Comparison of ENCODE assay signal across 24 cellular contexts in genomic region chr5:1769017-1769640, GRCh38. TPM values are rescaled to one million over a fixed set of nuclear protein-coding genes. Genes with fewer than 3 reads are reported as not detected.
A peak's percentile ranks its signal among the peaks of the same experiment; 100 is the strongest.
DNase-seq lines count a peak whose midpoint lies in the region; ATAC-seq and TF ChIP-seq lines count a peak whose summit lies in the region.
"Had no signal": no experiment of that assay in that cellular context is flagged by ENCODE, and none has a peak within 500 bp of the region (broad histone marks: within the 10 kb centered on the region; RNA-seq: fewer than 3 reads in every experiment).

No MANE protein-coding gene starts in this region.

- in situ Hi-C loops in ACHN (cut with HindIII; ENCODE audit: low pct_ligation_motif_present, low pct_unique_long_range_greater_than_20kb, low sequenced_read_pairs), result no loop called here

- TF ChIP-seq POLR2A in spleen (IDR thresholded peaks at IDR 0.05), result no peak
- TF ChIP-seq POLR2A in gastroesophageal sphincter (IDR thresholded peaks at IDR 0.05), result no peak

- H3K27me3 ChIP-seq in H7 (ENCODE audit: control insufficient read depth, insufficient read depth, low read length), result no peaks in the 10 kb centered on the region
- H3K27me3 ChIP-seq in lower lobe of right lung (ENCODE audit: low read depth), result peaks cover 39% of the 10 kb centered on the region
- peaks cover 0 to 66% (median 8%) of the 10 kb centered on the region in 7 donors for H3K27me3 ChIP-seq in spleen (replicated peaks in 1 of 7)
- H3K27me3 ChIP-seq in gastroesophageal sphincter, result peaks cover 79% of the 10 kb centered on the region

- intact Hi-C loops in CD14-positive monocyte (cut with micrococcal nuclease), result loop anchor here in 1 of 2 donors (10.0 kb wide), 1 partner anchor 266 kb away; no protein-coding TSS in a partner anchor
- intact Hi-C loops in lower lobe of right lung (cut with DNase I), result no loop called here
- intact Hi-C loops in spleen (cut with DNase I; ENCODE audit: low total_unique reads), result no loop called here

- no peak for TF ChIP-seq CTCF in CD14-positive monocyte (IDR thresholded peaks at IDR 0.05)
- no peak for TF ChIP-seq CTCF in lower lobe of right lung (IDR thresholded peaks at IDR 0.05)
- TF ChIP-seq CTCF in spleen (IDR thresholded peaks at IDR 0.05 in 8 of 11, conservative IDR thresholded peaks at IDR 0.05 in 3 of 11), result no peak
- TF ChIP-seq CTCF in gastroesophageal sphincter (IDR thresholded peaks at IDR 0.05), result no peak

- DNase-seq in CD14-positive monocyte (ENCODE audit: low spot score), result peak; percentile 37
- DNase-seq in H7, result peak; percentile 67
- peak; percentile 36 for DNase-seq in lower lobe of right lung
- DNase-seq in spleen, result peak; percentile 57
- DNase-seq in NCI-H1694 (lab: John Stamatoyannopoulos, UW), result no peak
- DNase-seq in ACHN, result no peak
- DNase-seq: DMS 273 treated with DMSO at 0.1 percent for 48 hours, DMS79, EL, GDM1, H9, KBM-7, MV-4-11, NCI-H1105 treated with DMSO at 0.1 percent for 48 hours, NCI-H146, NCI-H2029 treated with DMSO at 0.1 percent for 48 hours, NCI-H526 treated with DMSO at 0.1 percent for 48 hours, PC-9, SHP77 had no signal

- peak in 1 of 2 donors; percentile 17 for ATAC-seq in lower lobe of right lung
- ATAC-seq in gastroesophageal sphincter, result no peak
- ATAC-seq: GM12878 had no signal

- H3K4me3 ChIP-seq in H7 (ENCODE audit: insufficient read depth, low read depth, low read length) (no peak overlapping the region), lower lobe of right lung (no peak overlapping the region), spleen (no peak overlapping the region), gastroesophageal sphincter (no peak overlapping the region)
- H3K4me3 ChIP-seq: A549, GM12878, PC-9 had no signal

- peaks cover 6 to 20% (median 12%) of the 10 kb centered on the region in 3 donors for H3K27me3 Mint-ChIP-seq in CD14-positive monocyte (ENCODE audit: low read depth in 3 of 3)

- no peak overlapping the region for H3K4me3 Mint-ChIP-seq in CD14-positive monocyte
- H3K4me3 Mint-ChIP-seq: CD8-positive, alpha-beta memory T cell; H9 had no signal

- no peaks in the 10 kb centered on the region for H3K4me1 Mint-ChIP-seq in CD14-positive monocyte
- H3K4me1 Mint-ChIP-seq: CD8-positive, alpha-beta memory T cell had no signal

- WGBS in spleen, 5 donors, result 92 to 95% (median 94%) methylated on average over 20 to 54 of the region's 54 CpGs
- 90% methylated on average over 2 of the region's 54 CpGs; no CpG with 5 or more reads in 1 of the 2 donors for WGBS in gastroesophageal sphincter (ENCODE audit: low coverage in 1 of 2), 2 donors

- H3K27ac Mint-ChIP-seq in CD14-positive monocyte, result no peak overlapping the region
- H3K27ac Mint-ChIP-seq: CD8-positive, alpha-beta memory T cell; H9 had no signal

- H3K9me3 Mint-ChIP-seq in CD14-positive monocyte, result peaks cover 0 to 3% (median 0%) of the 10 kb centered on the region in 7 donors
- H3K9me3 Mint-ChIP-seq: CD8-positive, alpha-beta memory T cell; H9 had no signal

- no peak for TF ChIP-seq EP300 in gastroesophageal sphincter (IDR thresholded peaks at IDR 0.05)

- H3K36me3 ChIP-seq in H7 (replicated peaks; ENCODE audit: control insufficient read depth, insufficient read depth, low read length), result no peaks in the 10 kb centered on the region
- H3K36me3 ChIP-seq in lower lobe of right lung, result no peaks in the 10 kb centered on the region
- H3K36me3 ChIP-seq in spleen, result no peaks in the 10 kb centered on the region
- no peaks in the 10 kb centered on the region for H3K36me3 ChIP-seq in gastroesophageal sphincter

- H3K4me1 ChIP-seq in lower lobe of right lung (no peaks in the 10 kb centered on the region), spleen (no peaks in the 10 kb centered on the region), gastroesophageal sphincter (no peaks in the 10 kb centered on the region)
- H3K4me1 ChIP-seq: A549 had no signal

- H3K36me3 Mint-ChIP-seq in CD14-positive monocyte, result no peaks in the 10 kb centered on the region
- H3K36me3 Mint-ChIP-seq: CD8-positive, alpha-beta memory T cell had no signal

- H3K9me3 ChIP-seq in lower lobe of right lung, result no peaks in the 10 kb centered on the region
- H3K9me3 ChIP-seq in spleen, result no peaks in the 10 kb centered on the region
- no peaks in the 10 kb centered on the region for H3K9me3 ChIP-seq in gastroesophageal sphincter
- H3K9me3 ChIP-seq: A549 had no signal

- H3K27ac ChIP-seq in lower lobe of right lung (no peak overlapping the region), spleen (no peak overlapping the region), gastroesophageal sphincter (no peak overlapping the region)
- H3K27ac ChIP-seq: A549, C4-2B, PC-9 had no signal

RNA-seq across cellular contexts. Expression of gene MRPL36, which starts 30.5 kb away (rescaled TPM):
- polyA plus RNA-seq in CD14-positive monocyte (10 to 100 TPM; 65.9 to 81.7 TPM), spleen (10 to 100 TPM; 59.3 to 77.3 (median 66.2) TPM)
- 49.4 and 83.8 TPM in 2 replicates for total RNA-seq in H7 (2014; rRNA removed; shearing (Covaris generic))
- total RNA-seq in lower lobe of right lung (25.1 TPM), spleen (10 to 100 TPM; 20.3 to 45.0 (median 22.0) TPM), gastroesophageal sphincter (10 to 100 TPM; 37.7 to 63.4 (median 46.7) TPM)

RNA-seq across cellular contexts. Expression of gene NDUFS6, which starts 32.1 kb away (rescaled TPM):
- 10 to 100 TPM; 62.2 to 62.3 TPM for polyA plus RNA-seq in CD14-positive monocyte
- total RNA-seq in H7 (2014; rRNA removed; shearing (Covaris generic)), result 35.2 and 51.9 TPM in 2 replicates
- 21.3 TPM for total RNA-seq in lower lobe of right lung
- total RNA-seq in spleen, result 10 to 100 TPM; 18.2 to 38.4 (median 25.1) TPM
- 10 to 100 TPM; 36.7 to 74.2 (median 49.3) TPM for polyA plus RNA-seq in spleen
- total RNA-seq in gastroesophageal sphincter, result 10 to 100 TPM; 44.6 to 82.9 (median 51.6) TPM

Comparison
In these comparisons a context has a peak if more than half of its experiments do, and no peak if none do; other contexts are left out.
1. DNase-seq: peak in CD14-positive monocyte (single experiment), H7 (single experiment), lower lobe of right lung (single experiment) and spleen (single experiment); none in NCI-H1694 (single experiment) and ACHN (single experiment).